9 cellular contexts compared by ENCODE assay signal in genomic region chr11:59247535-59248227, GRCh38. TPM values are rescaled to one million over a fixed set of nuclear protein-coding genes. Genes with fewer than 3 reads are reported as not detected.
DNase-seq lines count a peak whose midpoint lies in the region; ATAC-seq and TF ChIP-seq lines count a peak whose summit lies in the region.
"Had no signal": no experiment of that assay in that cellular context is flagged by ENCODE, and none has a peak within 500 bp of the region (broad histone marks: within the 10 kb centered on the region; RNA-seq: fewer than 3 reads in every experiment).

No MANE protein-coding gene starts in this region.

- POLR2A ChIA-PET in HEK293T (lab: Yijun Ruan, JAX), result no interaction called here

- peaks cover 0 to 11% of the 10 kb centered on the region in 2 donors for H3K4me1 ChIP-seq in adrenal gland (replicated peaks in 1 of 2)
- H3K4me1 ChIP-seq in left lung, result peaks cover 0 to 33% of the 10 kb centered on the region in 2 donors
- H3K4me1 ChIP-seq: colonic mucosa had no signal

- CTCF ChIA-PET in HEK293T (lab: Yijun Ruan, JAX), result no interaction called here

- no peaks in the 10 kb centered on the region for H3K9me3 Mint-ChIP-seq in activated T-cell treated with anti-CD3 and anti-CD28 coated beads, Interleukin-2, amount 50 U/mL, for 24 hours

- no peaks in the 10 kb centered on the region for H3K36me3 Mint-ChIP-seq in activated T-cell treated with anti-CD3 and anti-CD28 coated beads, Interleukin-2, amount 50 U/mL, for 24 hours (ENCODE audit: low read depth)

- peak; percentile 64 for ATAC-seq in left lung

- intact Hi-C loops in adrenal gland (cut with DNase I) (no loop called here), left lung (cut with DNase I) (no loop called here)

- H3K36me3 ChIP-seq in adrenal gland (replicated peaks in 1 of 2) (no peaks in the 10 kb centered on the region), left lung (no peaks in the 10 kb centered on the region)
- H3K36me3 ChIP-seq: colonic mucosa had no signal

- H3K4me3 Mint-ChIP-seq in activated T-cell treated with anti-CD3 and anti-CD28 coated beads, Interleukin-2, amount 50 U/mL, for 24 hours, result no peak overlapping the region

- H3K27me3 ChIP-seq in adrenal gland (no peaks in the 10 kb centered on the region), left lung (no peaks in the 10 kb centered on the region)
- H3K27me3 ChIP-seq: colonic mucosa had no signal

- DNase-seq in Ammon's horn (ENCODE audit: low spot score) (peak; percentile 28), HT1080 (ENCODE audit: low read depth) (peak; percentile 55), adrenal gland (peak in 5 of 7 donors; percentile 25 to 62 (median 47)), left lung (peak in 1 of 2 donors; percentile 57), G401 (ENCODE audit: low spot score) (no peak), HEK293T (ENCODE audit: extremely low spot score) (no peak), mesenteric fat pad (ENCODE audit: low spot score) (no peak)
- DNase-seq in activated T-cell treated with anti-CD3 and anti-CD28 coated beads, Interleukin-2, amount 50 U/mL, for 24 hours, result no peak
- DNase-seq: colonic mucosa had no signal

- WGBS in adrenal gland, 4 donors, result 17 to 31% (median 27%) methylated on average over 2 of the region's 2 CpGs

- peaks cover 2% of the 10 kb centered on the region for H3K27me3 Mint-ChIP-seq in activated T-cell treated with anti-CD3 and anti-CD28 coated beads, Interleukin-2, amount 50 U/mL, for 24 hours

- TF ChIP-seq CTCF in adrenal gland (IDR thresholded peaks at IDR 0.05) (no peak), left lung (IDR thresholded peaks at IDR 0.05) (no peak)

- no peak overlapping the region for H3K27ac Mint-ChIP-seq in activated T-cell treated with anti-CD3 and anti-CD28 coated beads, Interleukin-2, amount 50 U/mL, for 24 hours

- H3K27ac ChIP-seq in adrenal gland (no peak overlapping the region), left lung (peak overlapping the region in 1 of 2 donors; percentile 81)
- H3K27ac ChIP-seq: colonic mucosa had no signal

- peaks cover 20% of the 10 kb centered on the region for H3K4me1 Mint-ChIP-seq in activated T-cell treated with anti-CD3 and anti-CD28 coated beads, Interleukin-2, amount 50 U/mL, for 24 hours (ENCODE audit: low read depth)

- H3K9me3 ChIP-seq in adrenal gland (replicated peaks in 1 of 3), result no peaks in the 10 kb centered on the region
- H3K9me3 ChIP-seq in left lung, result no peaks in the 10 kb centered on the region
- H3K9me3 ChIP-seq: colonic mucosa had no signal

- TF ChIP-seq POLR2A in adrenal gland (IDR thresholded peaks at IDR 0.05), result no peak

- in situ Hi-C loops in G401 (cut with HindIII; ENCODE audit: low sequenced_read_pairs), result no loop called here

- H3K4me3 ChIP-seq in adrenal gland, result no peak overlapping the region
- H3K4me3 ChIP-seq in left lung, result no peak overlapping the region
- H3K4me3 ChIP-seq: colonic mucosa had no signal

TF ChIP-seq in HEK293T, 16 proteins besides CTCF, POLR2A, EP300 and RAD21:
- TF ChIP-seq ARNT (IDR thresholded peaks at IDR 0.05) (no peak), ZNF384 (IDR thresholded peaks at IDR 0.05) (no peak), SUZ12 (IDR thresholded peaks at IDR 0.05) (no peak), CTBP1 (IDR thresholded peaks at IDR 0.05; ENCODE audit: borderline replicate concordance) (no peak)

RNA-seq across cellular contexts. Expression of gene MPEG1, which starts 35.0 kb away (rescaled TPM):
- not detected in 2 replicates for total RNA-seq in HT1080 (2014; rRNA removed; shearing (Covaris generic))
- not detected in 2 replicates for polyA plus RNA-seq in HT1080 (2015; cell fraction: cytosol; rRNA removed)
- not detected in 2 replicates for polyA plus RNA-seq in HT1080 (2015; cell fraction: nucleus; rRNA removed)
- total RNA-seq in adrenal gland, result 10 to 100 TPM; 18.7 to 54.8 (median 37.3) TPM
- 10 to 100 TPM in 1 of 3 donors, 1 to 10 TPM in 2; 4.5 to 10.2 (median 6.9) TPM for polyA plus RNA-seq in adrenal gland
- total RNA-seq in left lung, result 10 to 100 TPM; 23.5 to 68.7 TPM
- not detected in 2 replicates for total RNA-seq in G401 (2014; rRNA removed; shearing (Covaris generic))
- 71.5 TPM for total RNA-seq in mesenteric fat pad

Comparison
In these comparisons a context has a peak if more than half of its experiments do, and no peak if none do; other contexts are left out.
1. DNase-seq: peak in Ammon's horn (single experiment), HT1080 (single experiment) and adrenal gland (5 of 7); none in activated T-cell treated with anti-CD3 and anti-CD28 coated beads, Interleukin-2, amount 50 U/mL, for 24 hours (single experiment), G401 (single experiment), HEK293T (single experiment) and mesenteric fat pad (single experiment).
2. RNA of gene MPEG1, which starts 35.0 kb away (total RNA-seq): 71.5 TPM in mesenteric fat pad (single experiment), 23.5 to 68.7 TPM in left lung and 18.7 to 54.8 TPM in adrenal gland; not detected in HT1080 and not detected in G401; every median in the first group is over 10 times any median in the second.